In the genomic region with DNA sequence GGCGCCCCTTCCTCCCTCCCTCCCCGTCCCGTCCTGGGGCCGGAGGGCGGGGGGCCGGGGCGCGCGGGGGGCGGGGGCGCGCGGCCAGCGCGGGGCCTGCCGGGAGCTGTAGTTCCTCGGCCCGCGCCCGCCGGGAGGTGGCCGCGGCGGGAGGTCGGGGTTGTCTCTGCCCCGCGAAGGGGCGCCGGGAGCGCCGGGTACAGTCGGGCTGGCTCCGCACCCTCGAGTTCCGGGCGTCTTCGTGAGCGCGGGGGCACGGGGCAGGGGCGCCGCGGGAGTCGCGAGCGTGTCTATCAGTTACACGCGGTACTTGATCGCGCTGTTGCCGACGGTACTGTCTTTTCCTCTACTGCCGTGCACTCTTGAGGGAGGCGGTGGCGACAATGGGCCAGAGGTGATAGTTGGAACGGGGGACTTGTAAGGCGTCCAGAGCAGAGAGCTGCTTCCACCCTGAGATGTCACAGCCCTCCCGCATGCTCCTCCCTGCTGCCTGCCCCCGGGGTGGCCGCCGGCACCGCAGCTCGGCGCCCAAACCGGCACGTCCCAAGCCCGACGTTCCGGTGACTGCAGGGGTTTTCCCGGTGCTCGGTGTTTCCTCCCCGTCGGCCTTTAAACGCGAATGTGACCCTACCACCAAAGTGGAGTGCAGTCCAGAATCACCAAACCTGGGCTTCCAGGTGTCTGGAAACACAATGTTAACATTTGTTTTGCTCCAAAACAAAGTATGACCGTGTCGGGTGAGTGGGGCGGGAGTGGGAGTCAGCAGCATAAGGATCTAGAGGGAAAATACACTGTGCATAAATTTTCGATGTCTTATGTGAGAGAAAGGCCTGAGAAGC, we compare ENCODE assay signal across 1 cellular context.
TF ChIP-seq lines count a peak whose summit lies in the region.

A gene (minus strand): TSS at position 48 of the 839 bp plus-strand sequence. CDS start 8,309 bp downstream, outside the sequence.

TF ChIP-seq in H1, 55 proteins besides CTCF, POLR2A, EP300 and RAD21:
- TF ChIP-seq, protein P1, sequence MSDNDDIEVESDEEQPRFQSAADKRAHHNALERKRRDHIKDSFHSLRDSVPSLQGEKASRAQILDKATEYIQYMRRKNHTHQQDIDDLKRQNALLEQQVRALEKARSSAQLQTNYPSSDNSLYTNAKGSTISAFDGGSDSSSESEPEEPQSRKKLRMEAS (IDR thresholded peaks at IDR 0.05) = peak; percentile 47; the same call in 1 of the 2 replicates
- TF ChIP-seq EZH2 (IDR thresholded peaks at IDR 0.05; ENCODE audit: low read depth, low read length, severe bottlenecking) (peak; percentile 60), POLR2AphosphoS5 (IDR thresholded peaks at IDR 0.05; ENCODE audit: low read depth, low read length) (no peak), SP2 (IDR thresholded peaks at IDR 0.05; ENCODE audit: low read length) (no peak), ASH2L (IDR thresholded peaks at IDR 0.05; ENCODE audit: low read length) (peak; percentile 67), NANOG (IDR thresholded peaks at IDR 0.05; ENCODE audit: insufficient read depth, low read depth, low read length, poor library complexity, severe bottlenecking) (no peak), SAP30 (IDR thresholded peaks at IDR 0.05; ENCODE audit: insufficient read depth, insufficient replicate concordance, low read length) (peak; percentile 22), KDM4A (IDR thresholded peaks at IDR 0.05; ENCODE audit: low read depth, low read length, severe bottlenecking) (peak; percentile 96), RFX5 (IDR thresholded peaks at IDR 0.05; ENCODE audit: borderline replicate concordance, low read depth, low read length) (no peak), PHF8 (conservative IDR thresholded peaks at IDR 0.05; ENCODE audit: low read depth, low read length) (peak; percentile 28; the same call in 1 of the 2 replicates), RBBP5 (IDR thresholded peaks at IDR 0.05; ENCODE audit: borderline replicate concordance, low read depth, low read length) (no peak), GABPA (IDR thresholded peaks at IDR 0.05; ENCODE audit: borderline replicate concordance, insufficient read depth, low read length) (no peak), TAF7 (optimal IDR thresholded peaks at IDR 0.05; ENCODE audit: borderline replicate concordance, low read depth, low read length) (no peak), CEBPB (IDR thresholded peaks at IDR 0.05; ENCODE audit: low read depth, low read length) (no peak), SIX5 (IDR thresholded peaks at IDR 0.05; ENCODE audit: low read depth, low read length) (peak; percentile 18; the same call in 1 of the 2 replicates), SUZ12 (IDR thresholded peaks at IDR 0.05; ENCODE audit: low read length) (peak; percentile 57; the same call in 1 of the 2 replicates)
- TF ChIP-seq, protein P2, sequence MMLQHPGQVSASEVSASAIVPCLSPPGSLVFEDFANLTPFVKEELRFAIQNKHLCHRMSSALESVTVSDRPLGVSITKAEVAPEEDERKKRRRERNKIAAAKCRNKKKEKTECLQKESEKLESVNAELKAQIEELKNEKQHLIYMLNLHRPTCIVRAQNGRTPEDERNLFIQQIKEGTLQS (IDR thresholded peaks at IDR 0.05; ENCODE audit: insufficient read depth, low read depth, low read length) = no peak
- TF ChIP-seq, protein P3, sequence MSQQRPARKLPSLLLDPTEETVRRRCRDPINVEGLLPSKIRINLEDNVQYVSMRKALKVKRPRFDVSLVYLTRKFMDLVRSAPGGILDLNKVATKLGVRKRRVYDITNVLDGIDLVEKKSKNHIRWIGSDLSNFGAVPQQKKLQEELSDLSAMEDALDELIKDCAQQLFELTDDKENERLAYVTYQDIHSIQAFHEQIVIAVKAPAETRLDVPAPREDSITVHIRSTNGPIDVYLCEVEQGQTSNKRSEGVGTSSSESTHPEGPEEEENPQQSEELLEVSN (IDR thresholded peaks at IDR 0.05) = peak; percentile 57
- TF ChIP-seq, protein P4, sequence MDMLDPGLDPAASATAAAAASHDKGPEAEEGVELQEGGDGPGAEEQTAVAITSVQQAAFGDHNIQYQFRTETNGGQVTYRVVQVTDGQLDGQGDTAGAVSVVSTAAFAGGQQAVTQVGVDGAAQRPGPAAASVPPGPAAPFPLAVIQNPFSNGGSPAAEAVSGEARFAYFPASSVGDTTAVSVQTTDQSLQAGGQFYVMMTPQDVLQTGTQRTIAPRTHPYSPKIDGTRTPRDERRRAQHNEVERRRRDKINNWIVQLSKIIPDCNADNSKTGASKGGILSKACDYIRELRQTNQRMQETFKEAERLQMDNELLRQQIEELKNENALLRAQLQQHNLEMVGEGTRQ (IDR thresholded peaks at IDR 0.05; ENCODE audit: low read length) = no peak
